Comparison of ENCODE assay signal across 35 cellular contexts in the genomic region with DNA sequence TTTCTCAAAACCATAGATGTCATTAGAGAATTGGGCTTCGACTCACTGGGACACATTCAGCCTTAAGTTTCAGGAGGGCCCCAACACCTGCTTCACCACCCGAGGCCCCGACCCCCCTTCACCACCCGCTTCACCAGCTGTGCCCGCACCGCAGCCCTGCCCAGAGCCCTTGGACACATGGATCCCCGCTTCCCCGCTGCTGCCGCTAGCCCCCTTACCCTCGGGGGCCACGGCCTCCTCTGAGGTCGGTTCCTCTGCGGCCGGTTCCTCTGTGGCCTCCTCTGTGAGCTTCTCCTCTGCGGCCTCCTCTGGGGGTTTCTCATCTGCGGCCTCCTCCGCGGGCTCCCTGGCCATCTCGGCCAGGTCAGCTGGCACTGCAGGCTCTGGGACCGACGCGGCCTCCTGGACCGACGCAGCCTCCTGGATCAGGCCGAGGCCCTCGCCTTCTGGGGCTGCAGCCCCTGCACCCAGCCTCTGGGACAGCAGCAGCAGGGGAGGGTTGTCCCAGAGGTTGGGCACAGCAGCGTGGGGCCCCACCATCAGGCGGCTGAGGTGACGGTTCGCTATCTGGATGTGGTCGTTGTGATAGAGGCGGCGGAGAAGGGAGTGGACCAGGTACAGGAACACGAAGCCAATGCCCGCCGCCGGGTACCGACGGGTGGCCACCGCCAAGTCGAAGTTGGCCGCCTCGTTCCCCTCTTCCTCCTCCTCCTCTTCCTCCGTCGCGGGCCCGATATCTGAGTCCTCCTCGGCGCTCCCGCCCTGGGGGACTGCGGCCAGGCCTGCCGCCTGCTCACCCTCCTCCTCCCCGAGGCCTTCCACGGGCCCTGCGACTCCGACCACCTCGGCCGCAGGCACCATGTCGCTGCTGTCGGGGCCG. TPM values are rescaled to one million over a fixed set of nuclear protein-coding genes. Genes with fewer than 3 reads are reported as not detected.
"Had no signal": no experiment of that assay in that cellular context is flagged by ENCODE, and none has a peak within 500 bp of the region (broad histone marks: within the 10 kb centered on the region; RNA-seq: fewer than 3 reads in every experiment).

No MANE protein-coding gene starts in this region.

- H3K27ac ChIP-seq: adrenal gland, body of pancreas, brain microvascular endothelial cell, breast epithelium, VCaP had no signal

- H3K9me3 ChIP-seq: adrenal gland, body of pancreas had no signal

- H3K4me1 ChIP-seq: adrenal gland, body of pancreas, breast epithelium had no signal

- H3K4me3 ChIP-seq: adrenal gland, body of pancreas, breast epithelium had no signal

- H3K36me3 ChIP-seq: adrenal gland, brain microvascular endothelial cell, breast epithelium had no signal

- H3K27me3 ChIP-seq: adrenal gland, body of pancreas, brain microvascular endothelial cell had no signal

- DNase-seq: activated B cell treated with CpG ODN at 0.5 μM for 24 hours; activated CD4-positive, alpha-beta memory T cell treated with anti-CD3 and anti-CD28 coated beads for 36 hours; activated CD4-positive, alpha-beta T cell treated with anti-CD3 and anti-CD28 coated beads for 4 hours; activated CD4-positive, alpha-beta T cell treated with anti-CD3 and anti-CD28 coated beads, Interleukin-2, amount 10 ng/mL, durations not matched to agents 24 days and 14 days; activated CD4-positive, alpha-beta T cell treated with anti-CD3 and anti-CD28 coated beads, Interleukin-2, amount 50 U/mL, for 1 hour; activated CD4-positive, alpha-beta T cell treated with anti-CD3 and anti-CD28 coated beads, Interleukin-2, amount 50 U/mL, for 4 hours; activated CD4-positive, CD25-positive, alpha-beta regulatory T cell treated with anti-CD3 and anti-CD28 coated beads, Interleukin-2, amount 50 U/mL, for 72 hours; activated CD8-positive, alpha-beta memory T cell treated with anti-CD3 and anti-CD28 coated beads, Interleukin-2, amount 50 U/mL, for 4 hours; activated CD8-positive, alpha-beta T cell treated with anti-CD3 and anti-CD28 coated beads for 36 hours; activated effector memory CD4-positive, alpha-beta T cell treated with anti-CD3 and anti-CD28 coated beads, Interleukin-2, amount 50 U/mL, for 16 hours; activated naive CD4-positive, alpha-beta T cell; activated naive CD4-positive, alpha-beta T cell treated with anti-CD3 and anti-CD28 coated beads for 36 hours; activated naive CD4-positive, alpha-beta T cell treated with anti-CD3 and anti-CD28 coated beads, Interleukin-2, amount 50 U/mL, for 16 hours; activated T-cell treated with anti-CD3 and anti-CD28 coated beads for 4 hours; activated T-cell treated with anti-CD3 and anti-CD28 coated beads, Interleukin-2, amount 50 U/mL, for 1 hour; activated T-cell treated with anti-CD3 and anti-CD28 coated beads, Interleukin-2, amount 50 U/mL, for 4 hours; activated T-cell treated with anti-CD3 and anti-CD28 coated beads, Interleukin-2, amount 50 U/mL, for 72 hours; adrenal gland; amniotic stem cell; body of pancreas; brain microvascular endothelial cell; central memory CD4-positive, alpha-beta T cell; T-cell; T-helper 2 cell; T-helper 9 cell had no signal

RNA-seq across cellular contexts. Expression of a gene that starts 0.7 kb away (rescaled TPM):
- total RNA-seq: activated B cell treated with CpG ODN at 0.5 μM for 24 hours; activated CD4-positive, alpha-beta memory T cell treated with anti-CD3 and anti-CD28 coated beads for 36 hours; activated CD4-positive, alpha-beta T cell treated with anti-CD3 and anti-CD28 coated beads, Interleukin-2, amount 10 ng/mL, durations not matched to agents 24 days and 14 days; activated CD8-positive, alpha-beta memory T cell treated with anti-CD3 and anti-CD28 coated beads for 36 hours; activated CD8-positive, alpha-beta T cell treated with anti-CD3 and anti-CD28 coated beads for 36 hours; activated naive CD4-positive, alpha-beta T cell treated with anti-CD3 and anti-CD28 coated beads for 36 hours; activated naive CD4-positive, alpha-beta T cell treated with anti-CD3 and anti-CD28 coated beads, Interleukin-2, amount 50 U/mL, for 72 hours; activated T-cell treated with anti-CD3 and anti-CD28 coated beads, Interleukin-2, amount 50 U/mL, for 4 hours; activated T-cell treated with anti-CD3 and anti-CD28 coated beads, Interleukin-2, amount 50 U/mL, for 72 hours; activated T-helper 1 cell treated with anti-CD3 and anti-CD28 coated beads, Interleukin-12 subunit alpha, Interleukin-12 subunit beta, Interleukin-2, Interleukin-4 antibody, amounts not matched to agents 30 ng/mL and 10 ng/mL and 1 ng/mL, durations not matched to agents 14 hours and 24 hours and 36 hours; activated T-helper 17 cell treated with anti-CD3 and anti-CD28 coated beads, Interleukin-2, amount 50 U/mL, for 72 hours; adrenal gland; aorta; astrocyte; body of pancreas; breast epithelium; cardiac septum; cerebellum; T-cell had no signal
